In genomic region chr3:38040400-38040799, GRCh38 we compare ENCODE assay signal across 12 cellular contexts. TPM values are rescaled to one million over a fixed set of nuclear protein-coding genes. Genes with fewer than 3 reads are reported as not detected.
DNase-seq lines count a peak whose midpoint lies in the region; ATAC-seq and TF ChIP-seq lines count a peak whose summit lies in the region.
"Had no signal": no experiment of that assay in that cellular context is flagged by ENCODE, and none has a peak within 500 bp of the region (broad histone marks: within the 10 kb centered on the region; RNA-seq: fewer than 3 reads in every experiment).

No MANE protein-coding gene starts in this region.

- no peak overlapping the region for H3K27ac ChIP-seq in A673 (ENCODE audit: low read depth, low read length, poor library complexity, severe bottlenecking)

- peaks cover 4% of the 10 kb centered on the region for H3K36me3 Mint-ChIP-seq in stimulated activated naive CD8-positive, alpha-beta T cell treated with anti-CD3 and anti-CD28 coated beads, Interleukin-15, Interleukin-2, amounts not matched to agents 100 ng/mL and 50 ng/mL, for 24 hours (ENCODE audit: low read depth)
- peaks cover 4% of the 10 kb centered on the region for H3K36me3 Mint-ChIP-seq in activated naive CD8-positive, alpha-beta T cell treated with anti-CD3 and anti-CD28 coated beads, Interleukin-2, amount 10 ng/mL, durations not matched to agents 7 days and 5 days
- H3K36me3 Mint-ChIP-seq in naive B cell: no peaks in the 10 kb centered on the region

- DNase-seq in stimulated activated naive CD8-positive, alpha-beta T cell treated with anti-CD3 and anti-CD28 coated beads, Interleukin-15, Interleukin-2, amounts not matched to agents 100 U/mL and 50 U/mL, for 24 hours: no peak
- DNase-seq in activated naive CD8-positive, alpha-beta T cell treated with anti-CD3 and anti-CD28 coated beads, Interleukin-2, amount 10 ng/mL, durations not matched to agents 7 days and 5 days: no peak
- DNase-seq in naive B cell (no peak), A673 (ENCODE audit: low spot score) (no peak), NCI-H345 treated with DMSO at 0.1 percent for 48 hours (lab: John Stamatoyannopoulos, UW; ENCODE audit: unreplicated experiment) (no peak)
- DNase-seq: effector CD8-positive, alpha-beta T cell; NCI-H1930; SHP77 had no signal

- H3K27me3 ChIP-seq in A673 (replicated peaks; ENCODE audit: insufficient read depth, low read depth, low read length, poor library complexity): no peaks in the 10 kb centered on the region

- POLR2A ChIA-PET in activated naive CD8-positive, alpha-beta T cell treated with anti-CD3 and anti-CD28 coated beads, Interleukin-2, amount 10 ng/mL, durations not matched to agents 7 days and 5 days (lab: Charles Lee): interaction anchor here (1.0 kb wide), 1 partner anchor 101 kb away, joined by 3 read pairs; no protein-coding TSS in a partner anchor
- POLR2A ChIA-PET in A673 (lab: Charles Lee; ENCODE audit: low non-redundant PET): no interaction called here

- peak overlapping the region; percentile 80 for H3K27ac Mint-ChIP-seq in stimulated activated naive CD8-positive, alpha-beta T cell treated with anti-CD3 and anti-CD28 coated beads, Interleukin-15, Interleukin-2, amounts not matched to agents 100 ng/mL and 50 ng/mL, for 24 hours
- no peak overlapping the region for H3K27ac Mint-ChIP-seq in activated naive CD8-positive, alpha-beta T cell treated with anti-CD3 and anti-CD28 coated beads, Interleukin-2, amount 10 ng/mL, durations not matched to agents 7 days and 5 days
- H3K27ac Mint-ChIP-seq in naive B cell: peak overlapping the region in 3 of 6 donors; percentile 45 to 88 (median 81)

- H3K9me3 ChIP-seq in A673 (ENCODE audit: low read depth, low read length, poor library complexity, severe bottlenecking): no peaks in the 10 kb centered on the region
- H3K9me3 ChIP-seq: HAP-1 had no signal

- no peaks in the 10 kb centered on the region for H3K4me1 ChIP-seq in A673 (ENCODE audit: insufficient read depth, low read length, poor library complexity, severe bottlenecking)
- H3K4me1 ChIP-seq: HAP-1 had no signal

- H3K4me3 Mint-ChIP-seq in stimulated activated naive CD8-positive, alpha-beta T cell treated with anti-CD3 and anti-CD28 coated beads, Interleukin-15, Interleukin-2, amounts not matched to agents 100 ng/mL and 50 ng/mL, for 24 hours: peak overlapping the region; percentile 46
- peak overlapping the region; percentile 66 for H3K4me3 Mint-ChIP-seq in activated naive CD8-positive, alpha-beta T cell treated with anti-CD3 and anti-CD28 coated beads, Interleukin-2, amount 10 ng/mL, durations not matched to agents 7 days and 5 days
- peak overlapping the region in 7 of 8 donors; percentile 78 to 95 (median 87) for H3K4me3 Mint-ChIP-seq in naive B cell

- no peak for ATAC-seq in stimulated activated naive CD8-positive, alpha-beta T cell treated with anti-CD3 and anti-CD28 coated beads, Interleukin-15, Interleukin-2, amounts not matched to agents 100 U/mL and 50 U/mL, for 24 hours
- ATAC-seq in activated naive CD8-positive, alpha-beta T cell treated with anti-CD3 and anti-CD28 coated beads, Interleukin-2, amount 10 ng/mL, durations not matched to agents 7 days and 5 days (ENCODE audit: low read depth): no peak
- ATAC-seq in naive B cell (ENCODE audit: low read depth in 2 of 2) (no peak), GM21447 (IDR thresholded peaks at IDR 0.05; ENCODE audit: unreplicated experiment) (no peak), GM18861 (IDR thresholded peaks at IDR 0.05; ENCODE audit: unreplicated experiment) (no peak)

- TF ChIP-seq CTCF in A673 (conservative IDR thresholded peaks at IDR 0.05; ENCODE audit: low read depth, low read length): no peak

- H3K4me1 Mint-ChIP-seq in stimulated activated naive CD8-positive, alpha-beta T cell treated with anti-CD3 and anti-CD28 coated beads, Interleukin-15, Interleukin-2, amounts not matched to agents 100 ng/mL and 50 ng/mL, for 24 hours (ENCODE audit: low read depth): peaks cover 28% of the 10 kb centered on the region
- peaks cover 29% of the 10 kb centered on the region for H3K4me1 Mint-ChIP-seq in activated naive CD8-positive, alpha-beta T cell treated with anti-CD3 and anti-CD28 coated beads, Interleukin-2, amount 10 ng/mL, durations not matched to agents 7 days and 5 days
- peaks cover 23 to 27% (median 26%) of the 10 kb centered on the region in 3 donors for H3K4me1 Mint-ChIP-seq in naive B cell

- H3K9me3 Mint-ChIP-seq in stimulated activated naive CD8-positive, alpha-beta T cell treated with anti-CD3 and anti-CD28 coated beads, Interleukin-15, Interleukin-2, amounts not matched to agents 100 ng/mL and 50 ng/mL, for 24 hours: peaks cover 8% of the 10 kb centered on the region
- peaks cover 7% of the 10 kb centered on the region for H3K9me3 Mint-ChIP-seq in activated naive CD8-positive, alpha-beta T cell treated with anti-CD3 and anti-CD28 coated beads, Interleukin-2, amount 10 ng/mL, durations not matched to agents 7 days and 5 days
- peaks cover 0 to 4% (median 0%) of the 10 kb centered on the region in 7 donors for H3K9me3 Mint-ChIP-seq in naive B cell

- intact Hi-C loops in A673 (cut with micrococcal nuclease; ENCODE audit: unreplicated experiment): no loop called here

- CTCF ChIA-PET in A673 (lab: Charles Lee): no interaction called here

- no peaks in the 10 kb centered on the region for H3K36me3 ChIP-seq in A673 (ENCODE audit: insufficient read depth, low read length, poor library complexity, severe bottlenecking)
- H3K36me3 ChIP-seq: HAP-1 had no signal

- no peak overlapping the region for H3K4me3 ChIP-seq in A673 (ENCODE audit: low read depth, low read length, poor library complexity, severe bottlenecking)
- H3K4me3 ChIP-seq: HAP-1 had no signal

- no peaks in the 10 kb centered on the region for H3K27me3 Mint-ChIP-seq in stimulated activated naive CD8-positive, alpha-beta T cell treated with anti-CD3 and anti-CD28 coated beads, Interleukin-15, Interleukin-2, amounts not matched to agents 100 ng/mL and 50 ng/mL, for 24 hours
- no peaks in the 10 kb centered on the region for H3K27me3 Mint-ChIP-seq in activated naive CD8-positive, alpha-beta T cell treated with anti-CD3 and anti-CD28 coated beads, Interleukin-2, amount 10 ng/mL, durations not matched to agents 7 days and 5 days
- H3K27me3 Mint-ChIP-seq in naive B cell: peaks cover 3 to 11% (median 5%) of the 10 kb centered on the region in 3 donors

- BruUV-seq in A673 (replicated peaks; lab: Mats Ljungman, UMichigan): no TSS peak

RNA-seq across cellular contexts. Expression of gene DLEC1, which starts 1.4 kb away (rescaled TPM):
- 1 to 10 TPM; 3.2 to 3.7 TPM for total RNA-seq in activated naive CD8-positive, alpha-beta T cell treated with anti-CD3 and anti-CD28 coated beads, Interleukin-2, amount 10 ng/mL, durations not matched to agents 7 days and 5 days
- under 1 TPM in 4 of 6 donors, not detected in 2; 0.09 to 0.50 (median 0.30) TPM for polyA plus RNA-seq in naive B cell (ENCODE audit: low read depth in 6 of 6)
- not detected in 2 replicates for total RNA-seq in A673 (2021)

RNA-seq across cellular contexts. Expression of gene PLCD1, which starts 11.0 kb away (rescaled TPM):
- total RNA-seq in activated naive CD8-positive, alpha-beta T cell treated with anti-CD3 and anti-CD28 coated beads, Interleukin-2, amount 10 ng/mL, durations not matched to agents 7 days and 5 days: 10 to 100 TPM; 36.5 to 45.4 TPM
- polyA plus RNA-seq in naive B cell (ENCODE audit: low read depth in 6 of 6): 1 to 10 TPM in 5 of 6 donors, not detected in 1; 1.9 to 4.1 (median 2.6) TPM
- total RNA-seq in A673 (2021): 1.1 and 4.1 TPM in 2 replicates

RNA-seq across cellular contexts. Expression of gene VILL, which starts 49.8 kb away (rescaled TPM):
- total RNA-seq in activated naive CD8-positive, alpha-beta T cell treated with anti-CD3 and anti-CD28 coated beads, Interleukin-2, amount 10 ng/mL, durations not matched to agents 7 days and 5 days: 10 to 100 TPM; 25.2 to 25.3 TPM
- 10 to 100 TPM in 4 of 6 donors, 1 to 10 TPM in 2; 8.4 to 17.8 (median 11.8) TPM for polyA plus RNA-seq in naive B cell (ENCODE audit: low read depth in 6 of 6)
- 2.9 and 4.2 TPM in 2 replicates for total RNA-seq in A673 (2021)
